26 cellular contexts compared by ENCODE assay signal in genomic region chr18:75035944-75036343, GRCh38.
"Had no signal": no experiment of that assay in that cellular context is flagged by ENCODE, and none has a peak within 500 bp of the region (broad histone marks: within the 10 kb centered on the region; RNA-seq: fewer than 3 reads in every experiment).

No MANE protein-coding gene starts in this region.

- H3K4me3 Mint-ChIP-seq: activated naive CD8-positive, alpha-beta T cell; brain; effector memory CD8-positive, alpha-beta T cell; natural killer cell treated with Interleukin-12 subunit alpha and Interleukin-12 subunit beta and Interleukin-15 and Interleukin-18, amount 100 ng/mL, for 72 hours; stimulated activated naive CD8-positive, alpha-beta T cell treated with anti-CD3 and anti-CD28 coated beads, Interleukin-15, amount 100 ng/mL, for 72 hours; T-helper 17 cell had no signal

- ATAC-seq: effector memory CD8-positive, alpha-beta T cell; gastrocnemius medialis; left lung; lower lobe of right lung; mucosa of descending colon; right cardiac atrium; stimulated activated naive CD8-positive, alpha-beta T cell treated with anti-CD3 and anti-CD28 coated beads, Interleukin-15, amount 100 ng/mL, for 72 hours; T-helper 17 cell had no signal

- H3K9me3 Mint-ChIP-seq: activated T-helper 2 cell treated with anti-CD3 and anti-CD28 coated beads, Interferon-gamma antibody, Interleukin-2, Interleukin-4, amounts not matched to agents 10 μg/mL and 5 μg/mL and 100 μg/mL, durations not matched to agents 14 hours and 24 hours and 36 hours; brain; effector memory CD8-positive, alpha-beta T cell; natural killer cell treated with Interleukin-12 subunit alpha and Interleukin-12 subunit beta and Interleukin-15 and Interleukin-18, amount 100 ng/mL, for 72 hours; stimulated activated naive CD8-positive, alpha-beta T cell treated with anti-CD3 and anti-CD28 coated beads, Interleukin-15, amount 100 ng/mL, for 72 hours had no signal

- H3K9me3 ChIP-seq: adrenal gland, ascending aorta, gastrocnemius medialis, left lung, lower lobe of right lung, mucosa of descending colon, spleen, upper lobe of left lung had no signal

- H3K27ac Mint-ChIP-seq: activated naive CD8-positive, alpha-beta T cell; activated T-helper 2 cell treated with anti-CD3 and anti-CD28 coated beads, Interferon-gamma antibody, Interleukin-2, Interleukin-4, amounts not matched to agents 10 μg/mL and 5 μg/mL and 100 μg/mL, durations not matched to agents 14 hours and 24 hours and 36 hours; natural killer cell treated with Interleukin-12 subunit alpha and Interleukin-12 subunit beta and Interleukin-15 and Interleukin-18, amount 100 ng/mL, for 72 hours; stimulated activated naive CD8-positive, alpha-beta T cell treated with anti-CD3 and anti-CD28 coated beads, Interleukin-15, amount 100 ng/mL, for 72 hours; T-helper 17 cell had no signal

- H3K4me1 ChIP-seq: adrenal gland, ascending aorta, gastrocnemius medialis, left lung, spleen had no signal

- H3K4me1 Mint-ChIP-seq: stimulated activated naive CD8-positive, alpha-beta T cell treated with anti-CD3 and anti-CD28 coated beads, Interleukin-15, amount 100 ng/mL, for 72 hours had no signal

- H3K27me3 Mint-ChIP-seq: activated naive CD8-positive, alpha-beta T cell; effector memory CD8-positive, alpha-beta T cell; natural killer cell treated with Interleukin-12 subunit alpha and Interleukin-12 subunit beta and Interleukin-15 and Interleukin-18, amount 100 ng/mL, for 72 hours; stimulated activated naive CD8-positive, alpha-beta T cell treated with anti-CD3 and anti-CD28 coated beads, Interleukin-15, amount 100 ng/mL, for 72 hours; T-helper 17 cell had no signal

- H3K36me3 ChIP-seq: adrenal gland, ascending aorta, cardiac muscle cell, gastrocnemius medialis, left lung, lower lobe of right lung, upper lobe of left lung had no signal

- H3K27ac ChIP-seq: adrenal gland, ascending aorta, cardiac muscle cell, coronary artery, gastrocnemius medialis, left lung, lower lobe of right lung, spleen, upper lobe of left lung had no signal

- H3K27me3 ChIP-seq: adrenal gland, ascending aorta, cardiac muscle cell, gastrocnemius medialis, left lung, spleen, upper lobe of left lung had no signal

- H3K4me3 ChIP-seq: adrenal gland, ascending aorta, cardiac muscle cell, coronary artery, gastrocnemius medialis, left lung, lower lobe of right lung, mucosa of descending colon, spleen, upper lobe of left lung had no signal

- DNase-seq: activated CD4-positive, alpha-beta T cell treated with anti-CD3 and anti-CD28 coated beads, Interleukin-2, amount 50 U/mL, for 4 hours; activated CD8-positive, alpha-beta memory T cell treated with anti-CD3 and anti-CD28 coated beads, Interleukin-2, amount 50 U/mL, for 4 hours; activated T-cell treated with anti-CD3 and anti-CD28 coated beads, Interleukin-2, amount 50 U/mL, for 1 hour; adrenal gland; effector memory CD8-positive, alpha-beta T cell; erythroblast; gastrocnemius medialis; glutamatergic neuron; left lung; lower lobe of right lung; mesendoderm; mucosa of descending colon; right cardiac atrium; spleen; stimulated activated naive CD8-positive, alpha-beta T cell treated with anti-CD3 and anti-CD28 coated beads, Interleukin-15, amount 100 ng/mL, for 72 hours; substantia nigra; T-helper 17 cell; T1000; upper lobe of left lung had no signal

- H3K36me3 Mint-ChIP-seq: brain; natural killer cell treated with Interleukin-12 subunit alpha and Interleukin-12 subunit beta and Interleukin-15 and Interleukin-18, amount 100 ng/mL, for 72 hours had no signal
